ENCODE assay signal across 10 cellular contexts in the genomic region with DNA sequence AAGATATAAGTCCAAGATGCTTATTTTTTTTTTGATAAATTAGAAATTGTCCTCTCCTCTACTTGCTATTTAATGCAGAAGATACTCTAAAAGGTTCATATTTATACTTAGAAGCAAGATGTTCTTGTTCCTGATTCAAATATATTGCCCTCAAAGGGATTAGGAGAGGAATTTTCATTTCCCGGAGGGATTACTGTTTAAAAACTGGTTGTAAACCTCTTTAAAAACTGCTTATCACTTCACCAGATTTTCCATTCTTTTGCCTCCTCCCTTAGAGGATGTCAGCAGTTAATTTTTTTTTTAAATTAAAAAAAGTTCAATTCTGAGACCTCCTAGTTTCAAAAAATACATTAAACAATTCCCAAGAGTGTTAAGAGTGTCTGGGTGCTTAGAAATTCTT. TPM values are rescaled to one million over a fixed set of nuclear protein-coding genes. Genes with fewer than 3 reads are reported as not detected.
A peak's percentile ranks its signal among the peaks of the same experiment; 100 is the strongest.
DNase-seq lines count a peak whose midpoint lies in the region; ATAC-seq and TF ChIP-seq lines count a peak whose summit lies in the region.
"Had no signal": no experiment of that assay in that cellular context is flagged by ENCODE, and none has a peak within 500 bp of the region (broad histone marks: within the 10 kb centered on the region; RNA-seq: fewer than 3 reads in every experiment).

No MANE protein-coding gene starts in this region.

- in situ Hi-C loops in mammary epithelial cell (cut with MboI; ENCODE audit: low sequenced_read_pairs in 2 of 2) (no loop called here), KBM-7 (cut with MboI; ENCODE audit: low pct_unique_long_range_greater_than_20kb, low sequenced_read_pairs) (no loop called here)

- H3K4me1 Mint-ChIP-seq in nephron progenitor cell = peaks cover 47% of the 10 kb centered on the region

- no peak overlapping the region for H3K27ac Mint-ChIP-seq in nephron progenitor cell

- intact Hi-C loops in mammary epithelial cell (cut with micrococcal nuclease) = no loop called here

- no peak overlapping the region for H3K27ac ChIP-seq in HUES48 (ENCODE audit: low read depth, low read length)
- no peak overlapping the region for H3K27ac ChIP-seq in mammary epithelial cell (ENCODE audit: insufficient read depth, low read depth, low read length)
- H3K27ac ChIP-seq in foreskin keratinocyte = no peak overlapping the region

- TF ChIP-seq CTCF in AG10803 (conservative IDR thresholded peaks at IDR 0.05; ENCODE audit: low read length) (no peak), mammary epithelial cell (conservative IDR thresholded peaks at IDR 0.05 in 1 of 2, IDR thresholded peaks at IDR 0.05 in 1 of 2; ENCODE audit: extremely low read depth in 1 of 2, insufficient read depth in 1 of 2, low read depth in 1 of 2, low read length in 2 of 2) (no peak), nephron progenitor cell (IDR thresholded peaks at IDR 0.05) (no peak), foreskin keratinocyte (conservative IDR thresholded peaks at IDR 0.05) (no peak)

- H3K4me1 ChIP-seq in HUES48 (ENCODE audit: control insufficient read depth, insufficient read depth, low read length) (peaks cover 20% of the 10 kb centered on the region), mammary epithelial cell (ENCODE audit: insufficient read depth, low read length) (peaks cover 16% of the 10 kb centered on the region), foreskin keratinocyte (peaks cover 12% of the 10 kb centered on the region)

- peaks cover 8% of the 10 kb centered on the region for H4K20me1 ChIP-seq in mammary epithelial cell (ENCODE audit: insufficient read depth, low read length)

- peak overlapping the region; percentile 88 for H3K4me2 ChIP-seq in mammary epithelial cell (ENCODE audit: insufficient read depth, low read depth, low read length)

- ATAC-seq in foreskin keratinocyte = no peak
- no peak for ATAC-seq in HG03342 (IDR thresholded peaks at IDR 0.05; ENCODE audit: unreplicated experiment)

- no peaks in the 10 kb centered on the region for H3K9me3 Mint-ChIP-seq in nephron progenitor cell

- CTCF ChIA-PET in mammary epithelial cell (lab: Charles Lee; ENCODE audit: low non-redundant PET) = no interaction called here

- H3K4me3 ChIP-seq in AG10803 (ENCODE audit: low read length) = peak overlapping the region; percentile 85
- 0 out of 2 replicates have a peak overlapping the region, but pooled peaks have one; percentile 80 for H3K4me3 ChIP-seq in HUES48 (ENCODE audit: low read depth, low read length)
- peak overlapping the region; percentile 69 to 95 (median 77) for H3K4me3 ChIP-seq in mammary epithelial cell (replicated peaks in 1 of 3; ENCODE audit: insufficient read depth in 1 of 3, low read depth in 2 of 3, low read length in 3 of 3)

- peak overlapping the region; percentile 88 for H3K4me3 Mint-ChIP-seq in nephron progenitor cell

- DNase-seq in AG10803 (ENCODE audit: low read depth) = no peak
- DNase-seq in mammary epithelial cell = no peak
- DNase-seq in nephron progenitor cell = no peak
- DNase-seq in foreskin keratinocyte = no peak
- DNase-seq in activated CD4-positive, CD25-positive, alpha-beta regulatory T cell treated with anti-CD3 and anti-CD28 coated beads, Interleukin-2, amount 50 U/mL, for 72 hours = no peak
- DNase-seq in KBM-7 = no peak
- DNase-seq: KG1, SHP77 treated with DMSO at 0.1 percent for 48 hours had no signal

- no peaks in the 10 kb centered on the region for H3K27me3 ChIP-seq in HUES48 (ENCODE audit: control insufficient read depth, insufficient read depth, low read length)
- no peaks in the 10 kb centered on the region for H3K27me3 ChIP-seq in mammary epithelial cell (ENCODE audit: insufficient read depth, low read length)
- H3K27me3 ChIP-seq in foreskin keratinocyte = no peaks in the 10 kb centered on the region

- no peaks in the 10 kb centered on the region for H3K36me3 ChIP-seq in HUES48 (ENCODE audit: control insufficient read depth, insufficient read depth, low read length)
- H3K36me3 ChIP-seq in mammary epithelial cell (ENCODE audit: insufficient read depth, low read length) = peaks cover 4% of the 10 kb centered on the region

- H3K9ac ChIP-seq in HUES48 (ENCODE audit: low read depth, low read length) = no peak overlapping the region
- H3K9ac ChIP-seq in mammary epithelial cell (ENCODE audit: insufficient read depth, low read length) = peak overlapping the region; percentile 30

- dilution Hi-C loops in mammary epithelial cell (cut with HindIII; ENCODE audit: low sequenced_read_pairs) = loop anchor here (10.0 kb wide), 1 partner anchor 49 kb away; no protein-coding TSS in a partner anchor

- no TSS peak for BruUV-seq in mammary epithelial cell (replicated peaks; lab: Mats Ljungman, UMichigan)

- peaks cover 76% of the 10 kb centered on the region for H3K79me2 ChIP-seq in mammary epithelial cell (ENCODE audit: insufficient read depth, low read length)

- H3K9me3 ChIP-seq in HUES48 (ENCODE audit: control insufficient read depth, insufficient read depth, low read length) (no peaks in the 10 kb centered on the region), mammary epithelial cell (replicated peaks; ENCODE audit: insufficient read depth, low read length) (no peaks in the 10 kb centered on the region)

- H3K27me3 Mint-ChIP-seq in nephron progenitor cell (ENCODE audit: low read depth, poor library complexity) = peaks cover 7% of the 10 kb centered on the region

- 33% methylated on average over 1 of the region's 1 CpG for WGBS in mammary epithelial cell (ENCODE audit: low coverage, missing lambda C conversion rate)

- H2AFZ ChIP-seq in mammary epithelial cell (ENCODE audit: low read depth, low read length) = no peak overlapping the region

- peaks cover 23% of the 10 kb centered on the region for H3K36me3 Mint-ChIP-seq in nephron progenitor cell (ENCODE audit: low read depth)

RNA-seq across cellular contexts. Expression of gene TENT4B, which starts 2.8 kb away (rescaled TPM):
- total RNA-seq in mammary epithelial cell (10 to 100 TPM; 10.3 to 14.5 TPM), foreskin keratinocyte (11.5 and 13.3 TPM in 2 replicates)
- polyA plus RNA-seq in mammary epithelial cell (10.6 TPM), foreskin keratinocyte (3.1 and 4.1 TPM in 2 replicates)
- 5.3 TPM for polyA minus RNA-seq in mammary epithelial cell
